In the genomic region with DNA sequence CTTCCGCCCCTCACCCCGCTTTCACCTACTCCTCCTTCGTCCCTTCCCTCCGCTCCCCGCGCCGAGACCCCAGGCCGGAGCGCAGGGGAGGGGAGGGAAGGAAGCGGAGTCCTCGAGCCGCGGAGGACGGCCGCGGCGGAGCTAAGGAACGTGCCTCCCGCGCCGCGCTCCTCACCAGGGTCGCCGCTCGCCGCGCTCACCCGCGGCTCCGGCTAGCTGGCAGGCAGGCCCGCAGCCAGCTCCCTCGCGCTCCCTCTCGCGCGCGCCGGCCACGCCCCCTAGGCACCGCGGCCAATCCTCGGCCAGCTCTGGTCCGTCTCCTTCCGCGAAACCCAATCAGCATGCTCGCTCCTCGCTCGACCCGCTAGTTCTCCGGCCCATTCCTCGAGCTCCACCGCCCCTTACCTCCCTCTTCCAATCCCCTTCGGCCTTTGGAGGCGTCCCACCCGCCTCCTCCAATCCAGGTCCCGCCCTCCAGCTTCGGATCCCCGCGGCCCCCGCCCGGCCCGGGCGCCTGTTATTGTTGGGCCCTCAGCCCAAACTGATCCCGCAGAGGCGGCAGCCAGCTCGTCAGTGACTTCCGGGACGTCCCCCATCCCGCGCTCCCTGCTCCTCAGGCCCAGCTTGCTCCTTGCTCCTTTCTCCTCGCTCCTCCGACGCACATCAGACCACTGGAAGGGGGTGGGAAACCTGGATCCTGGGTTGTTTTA, we compare ENCODE assay signal across 8 cellular contexts. TPM values are rescaled to one million over a fixed set of nuclear protein-coding genes. Genes with fewer than 3 reads are reported as not detected.
DNase-seq lines count a peak whose midpoint lies in the region; ATAC-seq and TF ChIP-seq lines count a peak whose summit lies in the region.

A gene with protein sequence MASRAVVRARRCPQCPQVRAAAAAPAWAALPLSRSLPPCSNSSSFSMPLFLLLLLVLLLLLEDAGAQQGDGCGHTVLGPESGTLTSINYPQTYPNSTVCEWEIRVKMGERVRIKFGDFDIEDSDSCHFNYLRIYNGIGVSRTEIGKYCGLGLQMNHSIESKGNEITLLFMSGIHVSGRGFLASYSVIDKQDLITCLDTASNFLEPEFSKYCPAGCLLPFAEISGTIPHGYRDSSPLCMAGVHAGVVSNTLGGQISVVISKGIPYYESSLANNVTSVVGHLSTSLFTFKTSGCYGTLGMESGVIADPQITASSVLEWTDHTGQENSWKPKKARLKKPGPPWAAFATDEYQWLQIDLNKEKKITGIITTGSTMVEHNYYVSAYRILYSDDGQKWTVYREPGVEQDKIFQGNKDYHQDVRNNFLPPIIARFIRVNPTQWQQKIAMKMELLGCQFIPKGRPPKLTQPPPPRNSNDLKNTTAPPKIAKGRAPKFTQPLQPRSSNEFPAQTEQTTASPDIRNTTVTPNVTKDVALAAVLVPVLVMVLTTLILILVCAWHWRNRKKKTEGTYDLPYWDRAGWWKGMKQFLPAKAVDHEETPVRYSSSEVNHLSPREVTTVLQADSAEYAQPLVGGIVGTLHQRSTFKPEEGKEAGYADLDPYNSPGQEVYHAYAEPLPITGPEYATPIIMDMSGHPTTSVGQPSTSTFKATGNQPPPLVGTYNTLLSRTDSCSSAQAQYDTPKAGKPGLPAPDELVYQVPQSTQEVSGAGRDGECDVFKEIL (minus strand): TSS at position 231 of the 710 bp plus-strand sequence. CDS start 369 bp downstream, outside the sequence.

- H3K27me3 Mint-ChIP-seq in HFFc6 (ENCODE audit: insufficient read depth) = no peaks in the 10 kb centered on the region
- H3K27me3 Mint-ChIP-seq in activated naive CD8-positive, alpha-beta T cell treated with anti-CD3 and anti-CD28 coated beads, Interleukin-2, amount 10 ng/mL, durations not matched to agents 7 days and 5 days = peaks cover 25% of the 10 kb centered on the region

- H3K27ac Mint-ChIP-seq in HFFc6 = peak within 1 kb of the TSS; percentile 81
- H3K27ac Mint-ChIP-seq in activated naive CD8-positive, alpha-beta T cell treated with anti-CD3 and anti-CD28 coated beads, Interleukin-2, amount 10 ng/mL, durations not matched to agents 7 days and 5 days = peak within 1 kb of the TSS; percentile 78

- H3K27me3 ChIP-seq in suprapubic skin = no peaks in the 10 kb centered on the region

- no peaks in the 10 kb centered on the region for H3K9me3 ChIP-seq in suprapubic skin

- H3K36me3 ChIP-seq in suprapubic skin = no peaks in the 10 kb centered on the region

- peak within 1 kb of the TSS; percentile 90 for H3K4me3 ChIP-seq in suprapubic skin

- DNase-seq in GM04503 (ENCODE audit: low read depth) (peak; percentile 97), HFFc6 (peak; percentile 99), NAMALWA (ENCODE audit: low spot score) (peak; percentile 98), SKM-1 (lab: John Stamatoyannopoulos, UW; ENCODE audit: unreplicated experiment) (peak; percentile 95), glomerular visceral epithelial cell (ENCODE audit: extremely low spot score) (peak; percentile 99), occipital lobe (lab: John Stamatoyannopoulos, UW) (peak; percentile 99), suprapubic skin (ENCODE audit: low spot score in 2 of 2) (peak; percentile 98 to 99)
- peak; percentile 95 for DNase-seq in activated naive CD8-positive, alpha-beta T cell treated with anti-CD3 and anti-CD28 coated beads, Interleukin-2, amount 10 ng/mL, durations not matched to agents 7 days and 5 days

- TF ChIP-seq CTCF in HFFc6 (IDR thresholded peaks at IDR 0.05) (no peak), suprapubic skin (IDR thresholded peaks at IDR 0.05) (no peak)

- H3K4me1 Mint-ChIP-seq in HFFc6 (ENCODE audit: low read depth) = peaks cover 49% of the 10 kb centered on the region
- peaks cover 9% of the 10 kb centered on the region for H3K4me1 Mint-ChIP-seq in activated naive CD8-positive, alpha-beta T cell treated with anti-CD3 and anti-CD28 coated beads, Interleukin-2, amount 10 ng/mL, durations not matched to agents 7 days and 5 days

- H3K9me3 Mint-ChIP-seq in HFFc6 = peaks cover 5% of the 10 kb centered on the region; the same call in 1 of the 2 replicates
- no peaks in the 10 kb centered on the region for H3K9me3 Mint-ChIP-seq in activated naive CD8-positive, alpha-beta T cell treated with anti-CD3 and anti-CD28 coated beads, Interleukin-2, amount 10 ng/mL, durations not matched to agents 7 days and 5 days

- ATAC-seq in activated naive CD8-positive, alpha-beta T cell treated with anti-CD3 and anti-CD28 coated beads, Interleukin-2, amount 10 ng/mL, durations not matched to agents 7 days and 5 days (ENCODE audit: low read depth) = peak; percentile 100

- no peak for TF ChIP-seq EP300 in suprapubic skin (IDR thresholded peaks at IDR 0.05)

- WGBS in suprapubic skin = under 1% methylated on average over 46 of the region's 73 CpGs

- TF ChIP-seq POLR2A in suprapubic skin (IDR thresholded peaks at IDR 0.05) = peak in 1 of 2 donors; percentile 67

- POLR2A ChIA-PET in activated naive CD8-positive, alpha-beta T cell treated with anti-CD3 and anti-CD28 coated beads, Interleukin-2, amount 10 ng/mL, durations not matched to agents 7 days and 5 days (lab: Charles Lee) = interaction anchor here (1.3 kb wide), 1 partner anchor 308 kb away, joined by 5 read pairs; the partner anchor contains the start of gene CPOX

- peak within 1 kb of the TSS; percentile 97 for H3K4me3 Mint-ChIP-seq in HFFc6
- peak within 1 kb of the TSS; percentile 90 for H3K4me3 Mint-ChIP-seq in activated naive CD8-positive, alpha-beta T cell treated with anti-CD3 and anti-CD28 coated beads, Interleukin-2, amount 10 ng/mL, durations not matched to agents 7 days and 5 days

- H3K27ac ChIP-seq in suprapubic skin = peak within 1 kb of the TSS; percentile 93

- peaks cover 30% of the 10 kb centered on the region for H3K36me3 Mint-ChIP-seq in HFFc6 (ENCODE audit: low read depth)
- no peaks in the 10 kb centered on the region for H3K36me3 Mint-ChIP-seq in activated naive CD8-positive, alpha-beta T cell treated with anti-CD3 and anti-CD28 coated beads, Interleukin-2, amount 10 ng/mL, durations not matched to agents 7 days and 5 days

- H3K4me1 ChIP-seq in suprapubic skin = peaks cover 28% of the 10 kb centered on the region

RNA-seq across cellular contexts. Expression of the gene that starts here (rescaled TPM):
- 100 to 1,000 TPM; 199 to 436 (median 233) TPM for total RNA-seq in HFFc6 (2021; fragmentation: NEBNext Ultra II Directional; extraction: Animal tissue kit (Norgen Biotek cat#: 25700))
- total RNA-seq in activated naive CD8-positive, alpha-beta T cell treated with anti-CD3 and anti-CD28 coated beads, Interleukin-2, amount 10 ng/mL, durations not matched to agents 7 days and 5 days = 1 to 10 TPM in 1 of 2 experiments, under 1 TPM in 1; 0.82 to 1.2 TPM
- total RNA-seq in occipital lobe (28.5 TPM), suprapubic skin (10 to 100 TPM in 3 of 4 donors, 1 to 10 TPM in 1; 9.8 to 23.7 (median 19.0) TPM)

Comparison
In these comparisons a context has a peak if more than half of its experiments do, and no peak if none do; other contexts are left out.
1. Peak in every context shown above with its lines: DNase-seq, ATAC-seq, H3K4me3 ChIP-seq and H3K27ac ChIP-seq.
2. RNA of the gene that starts here (total RNA-seq): 199 to 436 TPM in HFFc6, 28.5 TPM in occipital lobe (single experiment) and 9.8 to 23.7 TPM in suprapubic skin; 0.82 to 1.2 TPM in activated naive CD8-positive, alpha-beta T cell treated with anti-CD3 and anti-CD28 coated beads, Interleukin-2, amount 10 ng/mL, durations not matched to agents 7 days and 5 days; every median in the first group is over 4 times any median in the second.